9 cellular contexts compared by ENCODE assay signal in genomic region chr5:159581502-159582249, GRCh38.
DNase-seq lines count a peak whose midpoint lies in the region; ATAC-seq and TF ChIP-seq lines count a peak whose summit lies in the region.
"Had no signal": no experiment of that assay in that cellular context is flagged by ENCODE, and none has a peak within 500 bp of the region (broad histone marks: within the 10 kb centered on the region; RNA-seq: fewer than 3 reads in every experiment).

No MANE protein-coding gene starts in this region.

- no peak overlapping the region for H3K4me3 ChIP-seq in epithelial cell of proximal tubule (ENCODE audit: low read depth, low read length)
- H3K4me3 ChIP-seq: psoas muscle had no signal

- TF ChIP-seq CTCF in epithelial cell of proximal tubule (conservative IDR thresholded peaks at IDR 0.05; ENCODE audit: low read depth, low read length) = peak; percentile 29

- no peaks in the 10 kb centered on the region for H3K36me3 Mint-ChIP-seq in activated naive CD8-positive, alpha-beta T cell treated with anti-CD3 and anti-CD28 coated beads, Interleukin-2, amount 50 U/mL, for 24 hours (ENCODE audit: low read depth)
- H3K36me3 Mint-ChIP-seq in activated naive CD8-positive, alpha-beta T cell treated with anti-CD3 and anti-CD28 coated beads for 36 hours = no peaks in the 10 kb centered on the region

- no peaks in the 10 kb centered on the region for H3K9me3 Mint-ChIP-seq in activated naive CD8-positive, alpha-beta T cell treated with anti-CD3 and anti-CD28 coated beads, Interleukin-2, amount 50 U/mL, for 24 hours
- no peaks in the 10 kb centered on the region for H3K9me3 Mint-ChIP-seq in activated naive CD8-positive, alpha-beta T cell treated with anti-CD3 and anti-CD28 coated beads for 36 hours

- no peak overlapping the region for H3K4me3 Mint-ChIP-seq in activated naive CD8-positive, alpha-beta T cell treated with anti-CD3 and anti-CD28 coated beads, Interleukin-2, amount 50 U/mL, for 24 hours
- H3K4me3 Mint-ChIP-seq in activated naive CD8-positive, alpha-beta T cell treated with anti-CD3 and anti-CD28 coated beads for 36 hours = no peak overlapping the region

- no peak for DNase-seq in activated naive CD8-positive, alpha-beta T cell treated with anti-CD3 and anti-CD28 coated beads, Interleukin-2, amount 50 U/mL, for 24 hours
- DNase-seq in activated naive CD8-positive, alpha-beta T cell treated with anti-CD3 and anti-CD28 coated beads for 36 hours = no peak
- DNase-seq in NCI-H460 (ENCODE audit: extremely low read depth, low read depth) (peak; percentile 21), epithelial cell of proximal tubule (ENCODE audit: low read depth) (peak; percentile 99), stromal cell of bone marrow (ENCODE audit: low read depth) (peak; percentile 50), OCI-M2 (lab: John Stamatoyannopoulos, UW; ENCODE audit: unreplicated experiment) (no peak), NCI-H187 treated with DMSO at 0.1 percent for 48 hours (lab: John Stamatoyannopoulos, UW) (no peak)
- DNase-seq: psoas muscle had no signal

- ATAC-seq in activated naive CD8-positive, alpha-beta T cell treated with anti-CD3 and anti-CD28 coated beads, Interleukin-2, amount 50 U/mL, for 24 hours = peak; percentile 45
- ATAC-seq in HG03159 (IDR thresholded peaks at IDR 0.05; ENCODE audit: unreplicated experiment) = no peak

- H3K27me3 Mint-ChIP-seq in activated naive CD8-positive, alpha-beta T cell treated with anti-CD3 and anti-CD28 coated beads, Interleukin-2, amount 50 U/mL, for 24 hours = peaks cover 11% of the 10 kb centered on the region
- H3K27me3 Mint-ChIP-seq in activated naive CD8-positive, alpha-beta T cell treated with anti-CD3 and anti-CD28 coated beads for 36 hours = peaks cover 9% of the 10 kb centered on the region

- H3K4me1 Mint-ChIP-seq in activated naive CD8-positive, alpha-beta T cell treated with anti-CD3 and anti-CD28 coated beads, Interleukin-2, amount 50 U/mL, for 24 hours = peaks cover 10% of the 10 kb centered on the region
- H3K4me1 Mint-ChIP-seq in activated naive CD8-positive, alpha-beta T cell treated with anti-CD3 and anti-CD28 coated beads for 36 hours = no peaks in the 10 kb centered on the region

- H3K27ac Mint-ChIP-seq in activated naive CD8-positive, alpha-beta T cell treated with anti-CD3 and anti-CD28 coated beads, Interleukin-2, amount 50 U/mL, for 24 hours = no peak overlapping the region
- H3K27ac Mint-ChIP-seq in activated naive CD8-positive, alpha-beta T cell treated with anti-CD3 and anti-CD28 coated beads for 36 hours = no peak overlapping the region

Comparison
In these comparisons a context has a peak if more than half of its experiments do, and no peak if none do; other contexts are left out.
1. DNase-seq: peak in NCI-H460 (single experiment), epithelial cell of proximal tubule (single experiment) and stromal cell of bone marrow (single experiment); none in activated naive CD8-positive, alpha-beta T cell treated with anti-CD3 and anti-CD28 coated beads, Interleukin-2, amount 50 U/mL, for 24 hours (single experiment), activated naive CD8-positive, alpha-beta T cell treated with anti-CD3 and anti-CD28 coated beads for 36 hours (single experiment), OCI-M2 (single experiment) and NCI-H187 treated with DMSO at 0.1 percent for 48 hours (single experiment).